Comparison of ENCODE assay signal across 10 cellular contexts in genomic region chr20:63534831-63535651, GRCh38. TPM values are rescaled to one million over a fixed set of nuclear protein-coding genes. Genes with fewer than 3 reads are reported as not detected.
A peak's percentile ranks its signal among the peaks of the same experiment; 100 is the strongest.
DNase-seq lines count a peak whose midpoint lies in the region; TF ChIP-seq lines count a peak whose summit lies in the region.
"Had no signal": no experiment of that assay in that cellular context is flagged by ENCODE, and none has a peak within 500 bp of the region (broad histone marks: within the 10 kb centered on the region; RNA-seq: fewer than 3 reads in every experiment).

No MANE protein-coding gene starts in this region.

- peak in 2 of 3 experiments; percentile 65 to 70 for DNase-seq in NCI-H1417 (lab: John Stamatoyannopoulos, UW)
- no peak for DNase-seq in NCI-H1417 treated with DMSO at 0.1 percent for 48 hours (lab: John Stamatoyannopoulos, UW)
- peak; percentile 87 for DNase-seq in colonic mucosa
- peak; percentile 84 for DNase-seq in posterior vena cava (ENCODE audit: low spot score)
- no peak for DNase-seq in foreskin melanocyte
- DNase-seq in NCI-H2081 treated with DMSO at 0.1 percent for 48 hours (lab: John Stamatoyannopoulos, UW) = no peak
- DNase-seq: Kasumi-1, NCI-H524 had no signal

- no peaks in the 10 kb centered on the region for H3K36me3 ChIP-seq in colonic mucosa

- peak overlapping the region; percentile 59 for H3K27ac ChIP-seq in colonic mucosa

- peak overlapping the region; percentile 64 to 73 for H3K9ac ChIP-seq in colonic mucosa (ENCODE audit: low read depth in 2 of 2, low read length in 2 of 2)

- no peak for TF ChIP-seq CTCF in colonic mucosa (IDR thresholded peaks at IDR 0.05)

- peak overlapping the region; percentile 13 for H3K4me3 ChIP-seq in colonic mucosa

- H3K27me3 ChIP-seq in colonic mucosa = no peaks in the 10 kb centered on the region

- intact Hi-C loops in colonic mucosa (cut with DNase I) (loop anchor here (10.0 kb wide), 1 partner anchor 440 kb away; the partner anchor contains the start of gene SAMD10), posterior vena cava (cut with DNase I) (loop anchor here in 1 of 2 donors (5.0 to 10.0 kb wide), 2 partner anchors 110 to 437 kb away; no protein-coding TSS in a partner anchor)

- H3K4me1 ChIP-seq in colonic mucosa = peaks cover 16% of the 10 kb centered on the region

- H3K9me3 ChIP-seq in colonic mucosa = no peaks in the 10 kb centered on the region

RNA-seq across cellular contexts. Expression of gene PTK6, which starts 2.1 kb away (rescaled TPM):
- total RNA-seq in colonic mucosa = 10 to 100 TPM; 69.0 to 91.1 TPM
- under 1 TPM in 1 of 2 donors, not detected in 1; 0.60 TPM for total RNA-seq in posterior vena cava

RNA-seq across cellular contexts. Expression of gene SRMS, which starts 12.5 kb away (rescaled TPM):
- under 1 TPM; 0.32 to 0.49 TPM for total RNA-seq in colonic mucosa
- total RNA-seq in posterior vena cava = not detected
- total RNA-seq: dermis microvascular lymphatic vessel endothelial cell, T-cell had no signal

RNA-seq across cellular contexts. Expression of gene PPDPF, which starts 14.5 kb away (rescaled TPM):
- total RNA-seq in colonic mucosa (100 to 1,000 TPM; 561 to 634 TPM), posterior vena cava (100 to 1,000 TPM; 172 to 331 TPM)

RNA-seq across cellular contexts. Expression of gene FNDC11, which starts 18.9 kb away (rescaled TPM):
- total RNA-seq in colonic mucosa (under 1 TPM; 0.35 to 0.69 TPM), posterior vena cava (under 1 TPM in 1 of 2 donors, not detected in 1; 0.19 TPM)

RNA-seq across cellular contexts. Expression of gene EEF1A2, which starts 36.2 kb away (rescaled TPM):
- total RNA-seq in colonic mucosa (1 to 10 TPM; 1.5 to 3.2 TPM), posterior vena cava (1 to 10 TPM in 1 of 2 donors, under 1 TPM in 1; 0.42 to 2.6 TPM)

Comparison
In these comparisons a context has a peak if more than half of its experiments do, and no peak if none do; other contexts are left out.
1. DNase-seq: peak in NCI-H1417 (2 of 3), colonic mucosa (single experiment) and posterior vena cava (single experiment); none in NCI-H1417 treated with DMSO at 0.1 percent for 48 hours (single experiment), foreskin melanocyte (single experiment) and NCI-H2081 treated with DMSO at 0.1 percent for 48 hours (single experiment).
2. RNA of gene PTK6, which starts 2.1 kb away (total RNA-seq): 69.0 to 91.1 TPM in colonic mucosa; 0.60 TPM in posterior vena cava; every median in the first group is over 10 times any median in the second.